1 cellular context compared by ENCODE assay signal in the genomic region with DNA sequence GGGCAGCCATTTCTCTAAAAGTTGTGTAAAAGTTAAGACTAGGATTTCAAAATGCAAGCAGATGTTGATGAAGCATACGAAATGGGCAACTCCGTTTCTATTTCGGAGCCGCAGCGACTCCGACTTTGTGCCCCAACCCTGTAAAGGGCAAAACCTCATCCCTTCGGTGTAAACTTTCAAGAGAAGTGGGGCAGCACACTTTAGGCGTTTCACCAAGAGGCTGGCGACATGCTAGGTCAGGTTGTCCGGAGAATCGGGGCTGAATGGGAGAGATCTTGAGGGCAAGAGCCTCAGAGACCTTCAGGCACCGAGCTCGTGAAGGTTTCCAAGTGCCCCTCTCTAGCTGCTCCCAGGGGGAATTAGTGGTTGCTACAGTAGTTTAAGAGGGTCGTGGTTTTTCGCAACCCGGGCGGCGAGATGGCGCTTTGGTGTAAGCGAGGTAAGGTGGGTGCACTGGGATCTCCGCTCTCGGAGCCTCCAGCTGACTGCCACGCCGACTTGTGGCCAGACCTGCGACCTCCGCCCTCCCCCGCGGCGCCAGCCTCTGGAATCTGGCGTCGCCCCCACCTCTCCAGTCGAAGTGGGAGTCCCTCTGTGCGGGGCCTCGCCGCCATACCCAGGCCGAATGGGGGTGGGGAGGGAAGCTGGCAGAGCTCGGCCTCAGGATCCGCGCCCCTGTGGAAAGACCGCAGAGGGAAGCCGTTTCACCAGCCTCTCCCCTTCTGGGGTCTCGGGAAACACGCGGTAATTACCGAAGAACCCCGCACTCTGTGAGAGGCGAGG.
TF ChIP-seq lines count a peak whose summit lies in the region.

No MANE protein-coding gene starts in this region.

TF ChIP-seq in HEK293, 187 proteins besides CTCF, POLR2A, EP300 and RAD21 (continued from another document):
- TF ChIP-seq, protein P1, sequence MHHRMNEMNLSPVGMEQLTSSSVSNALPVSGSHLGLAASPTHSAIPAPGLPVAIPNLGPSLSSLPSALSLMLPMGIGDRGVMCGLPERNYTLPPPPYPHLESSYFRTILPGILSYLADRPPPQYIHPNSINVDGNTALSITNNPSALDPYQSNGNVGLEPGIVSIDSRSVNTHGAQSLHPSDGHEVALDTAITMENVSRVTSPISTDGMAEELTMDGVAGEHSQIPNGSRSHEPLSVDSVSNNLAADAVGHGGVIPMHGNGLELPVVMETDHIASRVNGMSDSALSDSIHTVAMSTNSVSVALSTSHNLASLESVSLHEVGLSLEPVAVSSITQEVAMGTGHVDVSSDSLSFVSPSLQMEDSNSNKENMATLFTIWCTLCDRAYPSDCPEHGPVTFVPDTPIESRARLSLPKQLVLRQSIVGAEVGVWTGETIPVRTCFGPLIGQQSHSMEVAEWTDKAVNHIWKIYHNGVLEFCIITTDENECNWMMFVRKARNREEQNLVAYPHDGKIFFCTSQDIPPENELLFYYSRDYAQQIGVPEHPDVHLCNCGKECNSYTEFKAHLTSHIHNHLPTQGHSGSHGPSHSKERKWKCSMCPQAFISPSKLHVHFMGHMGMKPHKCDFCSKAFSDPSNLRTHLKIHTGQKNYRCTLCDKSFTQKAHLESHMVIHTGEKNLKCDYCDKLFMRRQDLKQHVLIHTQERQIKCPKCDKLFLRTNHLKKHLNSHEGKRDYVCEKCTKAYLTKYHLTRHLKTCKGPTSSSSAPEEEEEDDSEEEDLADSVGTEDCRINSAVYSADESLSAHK (tag by site-specific recombination; IDR thresholded peaks at IDR 0.05): peak; percentile 79
- no peak for TF ChIP-seq ZNF10 (tag by site-specific recombination; IDR thresholded peaks at IDR 0.05)
- peak; percentile 80 for TF ChIP-seq ZFHX2 (tag by site-specific recombination; conservative IDR thresholded peaks at IDR 0.05)
- no peak for TF ChIP-seq ZNF514 (tag by site-specific recombination; IDR thresholded peaks at IDR 0.05)
- TF ChIP-seq ZNF174 (tag by site-specific recombination; IDR thresholded peaks at IDR 0.05): no peak
- TF ChIP-seq ZBTB7A (tag by site-specific recombination; IDR thresholded peaks at IDR 0.05; ENCODE audit: low read depth): no peak
- no peak for TF ChIP-seq ZNF785 (tag by site-specific recombination; IDR thresholded peaks at IDR 0.05)
- no peak for TF ChIP-seq ZNF169 (tag by site-specific recombination; IDR thresholded peaks at IDR 0.05)
- TF ChIP-seq HOXD13 (CRISPR knock-in tag; IDR thresholded peaks at IDR 0.05; ENCODE audit: borderline replicate concordance): no peak
- no peak for TF ChIP-seq ZXDB (tag by site-specific recombination; IDR thresholded peaks at IDR 0.05)
- no peak for TF ChIP-seq ZNF24 (tag by site-specific recombination; IDR thresholded peaks at IDR 0.05)
- TF ChIP-seq ZNF529 (tag by site-specific recombination; IDR thresholded peaks at IDR 0.05; ENCODE audit: insufficient replicate concordance): no peak
- peak; percentile 82 for TF ChIP-seq EGR2 (tag by site-specific recombination; IDR thresholded peaks at IDR 0.05; ENCODE audit: low read depth)
- no peak for TF ChIP-seq ZNF664 (tag by site-specific recombination; IDR thresholded peaks at IDR 0.05)
- TF ChIP-seq GFI1B (tag by site-specific recombination; IDR thresholded peaks at IDR 0.05): 0 out of 2 replicates have a peak, but pooled peaks have one; percentile 25
- no peak for TF ChIP-seq BCL11A (tag by site-specific recombination; IDR thresholded peaks at IDR 0.05; ENCODE audit: low read depth)
- TF ChIP-seq ZBTB17 (tag by site-specific recombination; IDR thresholded peaks at IDR 0.05): no peak
- no peak for TF ChIP-seq ZNF843 (tag by site-specific recombination; IDR thresholded peaks at IDR 0.05)
